9 cellular contexts compared by ENCODE assay signal in the genomic region with DNA sequence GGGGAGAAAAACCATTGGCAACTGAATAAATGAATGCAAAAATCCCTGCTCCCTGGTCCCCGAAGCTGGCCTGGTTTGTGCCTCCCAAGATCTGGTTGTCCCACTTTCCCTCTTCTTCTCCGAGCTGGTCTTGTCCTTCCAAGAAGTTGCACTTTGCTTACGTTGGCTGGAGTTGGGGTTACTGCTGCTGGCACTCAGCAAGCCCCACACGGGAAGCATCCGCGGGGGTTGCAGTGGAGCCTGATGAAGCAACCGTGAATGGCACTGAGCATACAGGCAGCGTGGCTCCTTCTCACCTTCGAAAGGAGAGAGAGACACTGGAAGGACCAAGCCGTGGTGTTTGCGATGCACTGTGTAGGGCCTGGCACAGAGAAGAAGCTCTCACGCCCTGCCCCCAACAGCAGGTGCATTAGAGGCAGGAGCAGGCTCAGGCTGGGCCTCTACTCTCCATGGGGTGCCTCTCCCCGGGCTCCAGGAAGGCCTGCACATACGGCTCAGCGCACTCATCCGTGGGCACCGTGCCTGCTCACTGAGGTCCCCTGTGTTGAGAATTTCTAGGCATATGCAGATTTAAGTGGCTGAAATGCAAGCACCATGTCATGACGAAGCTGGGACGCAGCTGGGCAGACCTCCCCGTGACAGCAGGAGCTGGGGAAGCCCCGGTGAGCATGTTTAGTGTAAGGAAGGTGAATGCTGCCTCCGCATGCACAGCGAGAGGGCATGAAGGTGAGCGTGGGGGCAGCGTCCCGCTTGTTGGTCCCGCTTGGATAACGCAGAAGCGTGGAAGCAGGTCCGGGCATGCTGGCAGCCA. TPM values are rescaled to one million over a fixed set of nuclear protein-coding genes. Genes with fewer than 3 reads are reported as not detected.
DNase-seq lines count a peak whose midpoint lies in the region; ATAC-seq and TF ChIP-seq lines count a peak whose summit lies in the region.
"Had no signal": no experiment of that assay in that cellular context is flagged by ENCODE, and none has a peak within 500 bp of the region (broad histone marks: within the 10 kb centered on the region; RNA-seq: fewer than 3 reads in every experiment).

No MANE protein-coding gene starts in this region.

- no peaks in the 10 kb centered on the region for H3K9me3 Mint-ChIP-seq in activated naive CD8-positive, alpha-beta T cell treated with anti-CD3 and anti-CD28 coated beads, Interleukin-2, amount 50 U/mL, for 24 hours
- H3K9me3 Mint-ChIP-seq in activated naive CD8-positive, alpha-beta T cell treated with anti-CD3 and anti-CD28 coated beads for 36 hours: no peaks in the 10 kb centered on the region

- DNase-seq in GM12865 (ENCODE audit: low read depth) (peak; percentile 65), NCI-H2171 treated with DMSO at 0.1 percent for 48 hours (lab: John Stamatoyannopoulos, UW) (peak; percentile 99), kidney tubule cell (ENCODE audit: low spot score) (peak; percentile 93)
- DNase-seq in activated naive CD8-positive, alpha-beta T cell treated with anti-CD3 and anti-CD28 coated beads, Interleukin-2, amount 50 U/mL, for 24 hours: no peak
- no peak for DNase-seq in activated naive CD8-positive, alpha-beta T cell treated with anti-CD3 and anti-CD28 coated beads for 36 hours
- DNase-seq in activated T-cell treated with anti-CD3 and anti-CD28 coated beads, Interleukin-2, amount 50 U/mL, for 1 hour: no peak
- DNase-seq: SK-N-SH had no signal

- H3K27ac Mint-ChIP-seq in activated naive CD8-positive, alpha-beta T cell treated with anti-CD3 and anti-CD28 coated beads, Interleukin-2, amount 50 U/mL, for 24 hours: no peak overlapping the region
- H3K27ac Mint-ChIP-seq in activated naive CD8-positive, alpha-beta T cell treated with anti-CD3 and anti-CD28 coated beads for 36 hours: no peak overlapping the region

- ATAC-seq in HG02588 (IDR thresholded peaks at IDR 0.05; ENCODE audit: unreplicated experiment) (peak; percentile 57), GM21526 (IDR thresholded peaks at IDR 0.05; ENCODE audit: low FRiP score, unreplicated experiment) (no peak)
- ATAC-seq in activated naive CD8-positive, alpha-beta T cell treated with anti-CD3 and anti-CD28 coated beads, Interleukin-2, amount 50 U/mL, for 24 hours: no peak

- H3K4me3 Mint-ChIP-seq in activated naive CD8-positive, alpha-beta T cell treated with anti-CD3 and anti-CD28 coated beads, Interleukin-2, amount 50 U/mL, for 24 hours: no peak overlapping the region
- H3K4me3 Mint-ChIP-seq in activated naive CD8-positive, alpha-beta T cell treated with anti-CD3 and anti-CD28 coated beads for 36 hours: no peak overlapping the region

- no peak for TF ChIP-seq CTCF in GM12865 (IDR thresholded peaks at IDR 0.05; ENCODE audit: insufficient read depth, low read depth, low read length, missing control alignments)

- no peak overlapping the region for H3K4me3 ChIP-seq in GM12865 (ENCODE audit: low read depth, low read length)

- H3K36me3 Mint-ChIP-seq in activated naive CD8-positive, alpha-beta T cell treated with anti-CD3 and anti-CD28 coated beads, Interleukin-2, amount 50 U/mL, for 24 hours (ENCODE audit: low read depth): no peaks in the 10 kb centered on the region
- H3K36me3 Mint-ChIP-seq in activated naive CD8-positive, alpha-beta T cell treated with anti-CD3 and anti-CD28 coated beads for 36 hours: no peaks in the 10 kb centered on the region

- peaks cover 5% of the 10 kb centered on the region for H3K27me3 Mint-ChIP-seq in activated naive CD8-positive, alpha-beta T cell treated with anti-CD3 and anti-CD28 coated beads, Interleukin-2, amount 50 U/mL, for 24 hours
- no peaks in the 10 kb centered on the region for H3K27me3 Mint-ChIP-seq in activated naive CD8-positive, alpha-beta T cell treated with anti-CD3 and anti-CD28 coated beads for 36 hours

- H3K4me1 Mint-ChIP-seq in activated naive CD8-positive, alpha-beta T cell treated with anti-CD3 and anti-CD28 coated beads, Interleukin-2, amount 50 U/mL, for 24 hours: peaks cover 10% of the 10 kb centered on the region
- peaks cover 7% of the 10 kb centered on the region for H3K4me1 Mint-ChIP-seq in activated naive CD8-positive, alpha-beta T cell treated with anti-CD3 and anti-CD28 coated beads for 36 hours

RNA-seq across cellular contexts. Expression of a gene that starts 12.1 kb away (rescaled TPM):
- not detected for total RNA-seq in activated naive CD8-positive, alpha-beta T cell treated with anti-CD3 and anti-CD28 coated beads for 36 hours

RNA-seq across cellular contexts. Expression of a gene that starts 27.0 kb away (rescaled TPM):
- total RNA-seq in activated naive CD8-positive, alpha-beta T cell treated with anti-CD3 and anti-CD28 coated beads for 36 hours: 10 to 100 TPM; 25.6 to 27.0 TPM

RNA-seq across cellular contexts. Expression of a gene that starts 54.9 kb away (rescaled TPM):
- 100 to 1,000 TPM; 298 to 301 TPM for total RNA-seq in activated naive CD8-positive, alpha-beta T cell treated with anti-CD3 and anti-CD28 coated beads for 36 hours

Comparison
In these comparisons a context has a peak if more than half of its experiments do, and no peak if none do; other contexts are left out.
1. DNase-seq: peak in GM12865 (single experiment), NCI-H2171 treated with DMSO at 0.1 percent for 48 hours (single experiment) and kidney tubule cell (single experiment); none in activated naive CD8-positive, alpha-beta T cell treated with anti-CD3 and anti-CD28 coated beads, Interleukin-2, amount 50 U/mL, for 24 hours (single experiment), activated naive CD8-positive, alpha-beta T cell treated with anti-CD3 and anti-CD28 coated beads for 36 hours (single experiment) and activated T-cell treated with anti-CD3 and anti-CD28 coated beads, Interleukin-2, amount 50 U/mL, for 1 hour (single experiment).